Comparison of ENCODE assay signal across 1 cellular context in the genomic region with DNA sequence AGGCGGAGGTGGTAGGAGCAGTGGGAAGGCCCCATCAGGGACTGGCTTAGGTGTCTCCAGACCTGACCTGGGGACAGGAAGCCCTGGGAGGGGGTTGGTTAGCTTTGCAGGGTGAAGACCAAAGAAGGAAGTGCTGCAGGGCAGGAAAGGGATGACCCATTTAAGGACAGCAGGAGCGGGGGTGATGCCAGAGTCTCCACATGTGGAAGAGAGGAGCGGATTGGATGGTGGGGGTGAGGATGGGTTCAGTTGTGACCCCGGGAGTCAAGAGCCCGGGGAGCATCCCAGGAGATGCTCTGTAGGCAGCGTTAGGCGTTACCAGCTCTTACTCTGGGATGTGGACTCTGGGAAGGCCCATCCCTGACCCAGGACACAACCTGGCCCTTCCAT.
TF ChIP-seq lines count a peak whose summit lies in the region.

No MANE protein-coding gene starts in this region.

TF ChIP-seq in IMR-90, 13 proteins besides CTCF, POLR2A, EP300 and RAD21:
- TF ChIP-seq CHD1 (IDR thresholded peaks at IDR 0.05; ENCODE audit: low read depth, low read length) (no peak), USF2 (IDR thresholded peaks at IDR 0.05; ENCODE audit: low read depth, low read length) (no peak), RFX5 (IDR thresholded peaks at IDR 0.05; ENCODE audit: low read depth, low read length) (no peak), FOS (IDR thresholded peaks at IDR 0.05; ENCODE audit: low read depth, low read length) (no peak), NFE2L2 (IDR thresholded peaks at IDR 0.05; ENCODE audit: low read depth, low read length) (no peak), MAZ (IDR thresholded peaks at IDR 0.05; ENCODE audit: borderline replicate concordance, low read depth, low read length) (no peak), RCOR1 (IDR thresholded peaks at IDR 0.05; ENCODE audit: insufficient replicate concordance, low read length) (no peak), CEBPB (IDR thresholded peaks at IDR 0.05; ENCODE audit: low read depth, low read length) (no peak), MXI1 (IDR thresholded peaks at IDR 0.05; ENCODE audit: borderline replicate concordance, low read depth, low read length) (no peak), BHLHE40 (IDR thresholded peaks at IDR 0.05; ENCODE audit: low read depth, low read length) (no peak)
- TF ChIP-seq, protein P1, sequence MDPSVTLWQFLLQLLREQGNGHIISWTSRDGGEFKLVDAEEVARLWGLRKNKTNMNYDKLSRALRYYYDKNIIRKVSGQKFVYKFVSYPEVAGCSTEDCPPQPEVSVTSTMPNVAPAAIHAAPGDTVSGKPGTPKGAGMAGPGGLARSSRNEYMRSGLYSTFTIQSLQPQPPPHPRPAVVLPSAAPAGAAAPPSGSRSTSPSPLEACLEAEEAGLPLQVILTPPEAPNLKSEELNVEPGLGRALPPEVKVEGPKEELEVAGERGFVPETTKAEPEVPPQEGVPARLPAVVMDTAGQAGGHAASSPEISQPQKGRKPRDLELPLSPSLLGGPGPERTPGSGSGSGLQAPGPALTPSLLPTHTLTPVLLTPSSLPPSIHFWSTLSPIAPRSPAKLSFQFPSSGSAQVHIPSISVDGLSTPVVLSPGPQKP (IDR thresholded peaks at IDR 0.05; ENCODE audit: borderline replicate concordance, low read depth, low read length), result no peak
